Comparison of ENCODE assay signal across 8 cellular contexts in the genomic region with DNA sequence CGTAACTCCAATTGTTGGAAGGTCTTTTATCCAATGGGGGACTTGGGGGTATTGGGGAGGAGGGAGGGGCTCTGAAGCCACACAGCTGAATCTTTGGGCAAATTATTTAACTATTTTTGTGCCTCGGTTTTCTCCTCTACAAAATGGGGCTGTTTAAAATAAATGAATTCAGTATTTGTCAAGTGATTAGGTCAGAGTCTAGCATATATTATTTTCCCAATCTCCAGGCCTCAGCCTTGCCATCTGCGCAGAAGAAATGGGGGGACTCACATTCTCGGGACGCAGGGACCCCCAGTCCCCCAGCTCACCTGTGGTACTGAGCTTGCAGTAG. TPM values are rescaled to one million over a fixed set of nuclear protein-coding genes. Genes with fewer than 3 reads are reported as not detected.
DNase-seq lines count a peak whose midpoint lies in the region; ATAC-seq, FAIRE-seq and TF ChIP-seq lines count a peak whose summit lies in the region.

No MANE protein-coding gene starts in this region.

- H3K27ac Mint-ChIP-seq in activated CD8-positive, alpha-beta T cell treated with anti-CD3 and anti-CD28 coated beads, Interleukin-2, amount 10 ng/mL, durations not matched to agents 7 days and 5 days: peak overlapping the region; percentile 92

- in situ Hi-C loops in HAP-1 (cut with MboI; ENCODE audit: low sequenced_read_pairs): no loop called here

- H3K4me3 Mint-ChIP-seq in activated CD8-positive, alpha-beta T cell treated with anti-CD3 and anti-CD28 coated beads, Interleukin-2, amount 10 ng/mL, durations not matched to agents 7 days and 5 days: peak overlapping the region; percentile 86

- H3K4me1 Mint-ChIP-seq in activated CD8-positive, alpha-beta T cell treated with anti-CD3 and anti-CD28 coated beads, Interleukin-2, amount 10 ng/mL, durations not matched to agents 7 days and 5 days (ENCODE audit: low read depth): peaks cover 46% of the 10 kb centered on the region

- H3K4me1 ChIP-seq in HAP-1 (no peaks in the 10 kb centered on the region), iPS DF 6.9 (ENCODE audit: control insufficient read depth, insufficient read depth, low read length) (peaks cover 2% of the 10 kb centered on the region; the same call in 1 of the 2 replicates), small intestine (ENCODE audit: control insufficient read depth in 2 of 2, insufficient read depth in 1 of 2, low read depth in 1 of 2, low read length in 1 of 2) (peaks cover 0 to 3% of the 10 kb centered on the region in 2 donors)

- H3K36me3 Mint-ChIP-seq in activated CD8-positive, alpha-beta T cell treated with anti-CD3 and anti-CD28 coated beads, Interleukin-2, amount 10 ng/mL, durations not matched to agents 7 days and 5 days (ENCODE audit: low read depth): peaks cover 35% of the 10 kb centered on the region

- H3K4me3 ChIP-seq in HAP-1 (peak overlapping the region; percentile 73), iPS DF 6.9 (ENCODE audit: low read length) (peak overlapping the region; percentile 62; the same call in 1 of the 2 replicates), small intestine (ENCODE audit: low read depth in 1 of 2, low read length in 2 of 2) (peak overlapping the region; percentile 94 to 99)

- H3K9me3 ChIP-seq in HAP-1 (no peaks in the 10 kb centered on the region), iPS DF 6.9 (ENCODE audit: control insufficient read depth, insufficient read depth, low read length) (no peaks in the 10 kb centered on the region), small intestine (ENCODE audit: control insufficient read depth, low read depth) (no peaks in the 10 kb centered on the region)

- no peak for ATAC-seq in activated CD8-positive, alpha-beta T cell treated with anti-CD3 and anti-CD28 coated beads, Interleukin-2, amount 10 ng/mL, durations not matched to agents 7 days and 5 days

- POLR2A ChIA-PET in activated CD8-positive, alpha-beta T cell treated with anti-CD3 and anti-CD28 coated beads, Interleukin-2, amount 10 ng/mL, durations not matched to agents 7 days and 5 days (lab: Charles Lee): interaction anchor here (0.6 to 5.0 kb wide), 8 partner anchors 9 to 585 kb away, joined by 3 to 23 read pairs (median 4); partner anchors contain the start of gene GADD45B
- POLR2A ChIA-PET in GM10248 (lab: Yijun Ruan, JAX): no interaction called here

- DNase-seq in HAP-1 (ENCODE audit: low spot score in 2 of 2) (no peak), iPS DF 6.9 (ENCODE audit: low read depth, low spot score) (no peak), small intestine (no peak), GM10248 (ENCODE audit: extremely low spot score) (no peak), occipital lobe (lab: John Stamatoyannopoulos, UW) (no peak), SHP77 treated with DMSO at 0.1 percent for 48 hours (lab: John Stamatoyannopoulos, UW) (no peak), NCI-H2171 (lab: John Stamatoyannopoulos, UW) (no peak)
- no peak for DNase-seq in activated CD8-positive, alpha-beta T cell treated with anti-CD3 and anti-CD28 coated beads, Interleukin-2, amount 10 ng/mL, durations not matched to agents 7 days and 5 days

- H3K9me3 Mint-ChIP-seq in activated CD8-positive, alpha-beta T cell treated with anti-CD3 and anti-CD28 coated beads, Interleukin-2, amount 10 ng/mL, durations not matched to agents 7 days and 5 days (ENCODE audit: insufficient read depth): no peaks in the 10 kb centered on the region

- H3K27me3 ChIP-seq in HAP-1 (ENCODE audit: low read depth) (no peaks in the 10 kb centered on the region), iPS DF 6.9 (ENCODE audit: control insufficient read depth, insufficient read depth, low read length) (no peaks in the 10 kb centered on the region), small intestine (ENCODE audit: control insufficient read depth in 2 of 2, insufficient read depth in 2 of 2, low read length in 2 of 2) (no peaks in the 10 kb centered on the region)

- CTCF ChIA-PET in activated CD8-positive, alpha-beta T cell treated with anti-CD3 and anti-CD28 coated beads, Interleukin-2, amount 10 ng/mL, durations not matched to agents 7 days and 5 days (lab: Charles Lee): interaction anchor here (0.8 to 1.5 kb wide), 4 partner anchors 8 to 110 kb away, joined by 4 to 11 read pairs (median 7); no protein-coding TSS in a partner anchor
- CTCF ChIA-PET in GM10248 (lab: Yijun Ruan, JAX): interaction anchor here (1.0 to 4.3 kb wide), 7 partner anchors 8 to 110 kb away, joined by 3 to 23 read pairs (median 3); no protein-coding TSS in a partner anchor

- H3K27me3 Mint-ChIP-seq in activated CD8-positive, alpha-beta T cell treated with anti-CD3 and anti-CD28 coated beads, Interleukin-2, amount 10 ng/mL, durations not matched to agents 7 days and 5 days (ENCODE audit: low read depth): no peaks in the 10 kb centered on the region

- H3K36me3 ChIP-seq in HAP-1 (replicated peaks) (peaks cover 33% of the 10 kb centered on the region), iPS DF 6.9 (ENCODE audit: control insufficient read depth, insufficient read depth, low read length) (0 out of 2 replicates have a peak, but pooled peaks cover 2% of the 10 kb centered on the region), small intestine (ENCODE audit: control insufficient read depth in 2 of 2, insufficient read depth in 2 of 2, low read length in 2 of 2) (peaks cover 10 to 11% of the 10 kb centered on the region in 2 donors)

- H3K27ac ChIP-seq in iPS DF 6.9 (ENCODE audit: low read length) (no peak overlapping the region), small intestine (ENCODE audit: low read depth in 1 of 2, low read length in 1 of 2) (peak overlapping the region; percentile 86 to 87)

- no peak for TF ChIP-seq CTCF in GM10248 (IDR thresholded peaks at IDR 0.05; ENCODE audit: control extremely low read depth, extremely low read depth, low read depth, missing control alignments)

- FAIRE-seq in small intestine (lab: Jason Lieb, UNC): no peak

- no CpG with 5 or more reads among the region's 5 CpGs for WGBS in iPS DF 6.9 (ENCODE audit: insufficient coverage, insufficient read length)
- 35 to 39% (median 38%) methylated on average over 5 of the region's 5 CpGs for WGBS in small intestine, 3 donors

RNA-seq across cellular contexts. Expression of gene TLE5, which starts 1.5 kb away (rescaled TPM):
- total RNA-seq in activated CD8-positive, alpha-beta T cell treated with anti-CD3 and anti-CD28 coated beads, Interleukin-2, amount 10 ng/mL, durations not matched to agents 7 days and 5 days: 100 to 1,000 TPM; 635 to 655 TPM
- polyA plus RNA-seq in small intestine: 100 to 1,000 TPM; 332 to 488 (median 370) TPM
- 95.8 TPM for total RNA-seq in occipital lobe

RNA-seq across cellular contexts. Expression of gene TLE2, which starts 31.7 kb away (rescaled TPM):
- total RNA-seq in activated CD8-positive, alpha-beta T cell treated with anti-CD3 and anti-CD28 coated beads, Interleukin-2, amount 10 ng/mL, durations not matched to agents 7 days and 5 days: under 1 TPM; 0.24 to 0.57 TPM
- 10 to 100 TPM in 1 of 3 donors, 1 to 10 TPM in 2; 3.8 to 19.2 (median 5.4) TPM for polyA plus RNA-seq in small intestine
- total RNA-seq in occipital lobe: 6.1 TPM

RNA-seq across cellular contexts. Expression of gene GNA11, which starts 33.3 kb away (rescaled TPM):
- under 1 TPM; 0.08 to 0.71 TPM for total RNA-seq in activated CD8-positive, alpha-beta T cell treated with anti-CD3 and anti-CD28 coated beads, Interleukin-2, amount 10 ng/mL, durations not matched to agents 7 days and 5 days
- polyA plus RNA-seq in small intestine: 100 to 1,000 TPM; 173 to 216 (median 190) TPM
- 56.8 TPM for total RNA-seq in occipital lobe

Comparison
In these comparisons a context has a peak if more than half of its experiments do, and no peak if none do; other contexts are left out.
1. RNA of gene GNA11, which starts 33.3 kb away (total RNA-seq): 56.8 TPM in occipital lobe (single experiment); 0.08 to 0.71 TPM in activated CD8-positive, alpha-beta T cell treated with anti-CD3 and anti-CD28 coated beads, Interleukin-2, amount 10 ng/mL, durations not matched to agents 7 days and 5 days; every median in the first group is over 10 times any median in the second.
2. Peak in every context shown above with its lines, with median percentiles within 50 percentile points of each other: H3K4me3 ChIP-seq.